In genomic region chr14:76260749-76261148, GRCh38 we compare ENCODE assay signal across 19 cellular contexts.
DNase-seq lines count a peak whose midpoint lies in the region; ATAC-seq and TF ChIP-seq lines count a peak whose summit lies in the region.
"Had no signal": no experiment of that assay in that cellular context is flagged by ENCODE, and none has a peak within 500 bp of the region (broad histone marks: within the 10 kb centered on the region; RNA-seq: fewer than 3 reads in every experiment).

No MANE protein-coding gene starts in this region.

- H3K27me3 Mint-ChIP-seq in WTC11 (ENCODE audit: low read depth) (peaks cover 8% of the 10 kb centered on the region), endodermal cell (ENCODE audit: insufficient read depth) (peaks cover 20% of the 10 kb centered on the region), progenitor cell of endocrine pancreas (peaks cover 10% of the 10 kb centered on the region), type B pancreatic cell (peaks cover 11% of the 10 kb centered on the region)
- H3K27me3 Mint-ChIP-seq in activated CD4-positive, alpha-beta memory T cell treated with anti-CD3 and anti-CD28 coated beads, Interleukin-2, amount 10 ng/mL, durations not matched to agents 7 days and 5 days: peaks cover 2% of the 10 kb centered on the region
- H3K27me3 Mint-ChIP-seq: CD4-positive, CD25-positive, alpha-beta regulatory T cell had no signal

- DNase-seq in WTC11 (ENCODE audit: low spot score) (no peak), endodermal cell (peak; percentile 14), progenitor cell of endocrine pancreas (ENCODE audit: low spot score, unreplicated experiment) (no peak), GM13977 (ENCODE audit: low spot score) (no peak), type B pancreatic cell (ENCODE audit: extremely low spot score, unreplicated experiment) (no peak)
- DNase-seq in activated CD4-positive, alpha-beta memory T cell treated with anti-CD3 and anti-CD28 coated beads, Interleukin-2, amount 10 ng/mL, durations not matched to agents 7 days and 5 days: no peak
- DNase-seq: 8988T; ACHN; AML-193; BE2C; Caco-2; CD4-positive, CD25-positive, alpha-beta regulatory T cell; CD8-positive, alpha-beta T cell; DMS153; DND-41; HCEC 1CT had no signal

- H3K9me3 Mint-ChIP-seq in WTC11: peaks cover 10% of the 10 kb centered on the region; the same call in 1 of the 2 replicates
- no peaks in the 10 kb centered on the region for H3K9me3 Mint-ChIP-seq in endodermal cell
- H3K9me3 Mint-ChIP-seq in progenitor cell of endocrine pancreas (ENCODE audit: low read depth): no peaks in the 10 kb centered on the region
- H3K9me3 Mint-ChIP-seq in activated CD4-positive, alpha-beta memory T cell treated with anti-CD3 and anti-CD28 coated beads, Interleukin-2, amount 10 ng/mL, durations not matched to agents 7 days and 5 days: no peaks in the 10 kb centered on the region
- H3K9me3 Mint-ChIP-seq in type B pancreatic cell: no peaks in the 10 kb centered on the region
- H3K9me3 Mint-ChIP-seq: CD8-positive, alpha-beta T cell had no signal

- H3K4me3 ChIP-seq in BLaER1 treated with 17β-estradiol and CSF1 and Interleukin-3, amounts not matched to agents 10 nM and 100 nM: no peak overlapping the region
- peak overlapping the region; percentile 55 for H3K4me3 ChIP-seq in endodermal cell (ENCODE audit: low read length)
- H3K4me3 ChIP-seq: A549 had no signal

- no peaks in the 10 kb centered on the region; a peak in 1 of 22 replicates for H3K36me3 ChIP-seq in BLaER1 treated with 17β-estradiol and CSF1 and Interleukin-3, amounts not matched to agents 10 nM and 100 nM
- H3K36me3 ChIP-seq in endodermal cell (ENCODE audit: control insufficient read depth, insufficient read depth, low read length): no peaks in the 10 kb centered on the region
- H3K36me3 ChIP-seq: BE2C had no signal

- no peak for TF ChIP-seq CTCF in WTC11 (IDR thresholded peaks at IDR 0.05)
- TF ChIP-seq CTCF in endodermal cell (conservative IDR thresholded peaks at IDR 0.05): no peak
- no peak for TF ChIP-seq CTCF in progenitor cell of endocrine pancreas (IDR thresholded peaks at IDR 0.05; ENCODE audit: unreplicated experiment)
- no peak for TF ChIP-seq CTCF in GM13977 (IDR thresholded peaks at IDR 0.05; ENCODE audit: extremely low read depth, insufficient read depth, missing control alignments)
- no peak for TF ChIP-seq CTCF in type B pancreatic cell (conservative IDR thresholded peaks at IDR 0.05)

- CTCF ChIA-PET in WTC11 (lab: Charles Lee): interaction anchor here (1.2 to 2.5 kb wide), 2 partner anchors 92 to 210 kb away, joined by 3 to 10 read pairs; no protein-coding TSS in a partner anchor
- CTCF ChIA-PET in activated CD4-positive, alpha-beta memory T cell treated with anti-CD3 and anti-CD28 coated beads, Interleukin-2, amount 10 ng/mL, durations not matched to agents 7 days and 5 days (lab: Charles Lee): no interaction called here

- peak overlapping the region in 8 of 11 experiments; percentile 25 to 71 (median 66); a peak in 10 of 22 replicates for H3K4me2 ChIP-seq in BLaER1 treated with 17β-estradiol and CSF1 and Interleukin-3, amounts not matched to agents 10 nM and 100 nM
- H3K4me2 ChIP-seq: A549 had no signal

- no peak overlapping the region for H3K27ac Mint-ChIP-seq in WTC11
- no peak overlapping the region for H3K27ac Mint-ChIP-seq in endodermal cell
- peak overlapping the region; percentile 27 for H3K27ac Mint-ChIP-seq in progenitor cell of endocrine pancreas
- no peak overlapping the region for H3K27ac Mint-ChIP-seq in activated CD4-positive, alpha-beta memory T cell treated with anti-CD3 and anti-CD28 coated beads, Interleukin-2, amount 10 ng/mL, durations not matched to agents 7 days and 5 days
- no peak overlapping the region for H3K27ac Mint-ChIP-seq in type B pancreatic cell
- H3K27ac Mint-ChIP-seq: CD4-positive, CD25-positive, alpha-beta regulatory T cell; CD8-positive, alpha-beta T cell had no signal

- ATAC-seq in WTC11: no peak
- ATAC-seq: A549; CD8-positive, alpha-beta T cell had no signal

- no peak overlapping the region for H3K4me3 Mint-ChIP-seq in WTC11
- no peak overlapping the region for H3K4me3 Mint-ChIP-seq in endodermal cell
- H3K4me3 Mint-ChIP-seq in progenitor cell of endocrine pancreas (ENCODE audit: low read depth): no peak overlapping the region
- H3K4me3 Mint-ChIP-seq in activated CD4-positive, alpha-beta memory T cell treated with anti-CD3 and anti-CD28 coated beads, Interleukin-2, amount 10 ng/mL, durations not matched to agents 7 days and 5 days: no peak overlapping the region
- no peak overlapping the region for H3K4me3 Mint-ChIP-seq in type B pancreatic cell
- H3K4me3 Mint-ChIP-seq: CD4-positive, CD25-positive, alpha-beta regulatory T cell; CD8-positive, alpha-beta T cell had no signal

- 77 to 78% methylated on average over 2 of the region's 2 CpGs for WGBS in endodermal cell (ENCODE audit: insufficient coverage in 1 of 2, insufficient read length in 1 of 2), 2 experiments

- H3K27me3 ChIP-seq in BLaER1 treated with 17β-estradiol and CSF1 and Interleukin-3, amounts not matched to agents 10 nM and 100 nM: no peaks in the 10 kb centered on the region
- H3K27me3 ChIP-seq in endodermal cell (ENCODE audit: control insufficient read depth, insufficient read depth, low read length, poor library complexity, severe bottlenecking): no peaks in the 10 kb centered on the region
- H3K27me3 ChIP-seq: BE2C had no signal

- POLR2A ChIA-PET in WTC11 (lab: Charles Lee): no interaction called here
- POLR2A ChIA-PET in activated CD4-positive, alpha-beta memory T cell treated with anti-CD3 and anti-CD28 coated beads, Interleukin-2, amount 10 ng/mL, durations not matched to agents 7 days and 5 days (lab: Charles Lee): no interaction called here

- no peaks in the 10 kb centered on the region for H4K20me1 ChIP-seq in BLaER1 treated with 17β-estradiol and CSF1 and Interleukin-3, amounts not matched to agents 10 nM and 100 nM

- H3K9me3 ChIP-seq in BLaER1 treated with 17β-estradiol and CSF1 and Interleukin-3, amounts not matched to agents 10 nM and 100 nM (replicated peaks in 1 of 11): no peaks in the 10 kb centered on the region
- H3K9me3 ChIP-seq in endodermal cell (ENCODE audit: control insufficient read depth, low read length): no peaks in the 10 kb centered on the region
- H3K9me3 ChIP-seq: A549, BE2C, Caco-2 had no signal

- H3K27ac ChIP-seq in BLaER1 treated with 17β-estradiol and CSF1 and Interleukin-3, amounts not matched to agents 10 nM and 100 nM: no peak overlapping the region
- H3K27ac ChIP-seq in endodermal cell (ENCODE audit: low read depth, low read length): no peak overlapping the region
- H3K27ac ChIP-seq: A549, C4-2B had no signal

- H3K9ac ChIP-seq in BLaER1 treated with 17β-estradiol and CSF1 and Interleukin-3, amounts not matched to agents 10 nM and 100 nM: no peak overlapping the region
- H3K9ac ChIP-seq in endodermal cell (ENCODE audit: extremely low read depth, low read length, poor library complexity, severe bottlenecking): no peak overlapping the region

- H3K36me3 Mint-ChIP-seq in WTC11 (no peaks in the 10 kb centered on the region), endodermal cell (ENCODE audit: low read depth) (no peaks in the 10 kb centered on the region), progenitor cell of endocrine pancreas (ENCODE audit: insufficient read depth) (no peaks in the 10 kb centered on the region), type B pancreatic cell (no peaks in the 10 kb centered on the region)
- H3K36me3 Mint-ChIP-seq in activated CD4-positive, alpha-beta memory T cell treated with anti-CD3 and anti-CD28 coated beads, Interleukin-2, amount 10 ng/mL, durations not matched to agents 7 days and 5 days (ENCODE audit: low read depth): no peaks in the 10 kb centered on the region
- H3K36me3 Mint-ChIP-seq: CD8-positive, alpha-beta T cell had no signal

- peaks cover 23% of the 10 kb centered on the region for H3K4me1 Mint-ChIP-seq in WTC11
- H3K4me1 Mint-ChIP-seq in endodermal cell: peaks cover 36% of the 10 kb centered on the region
- H3K4me1 Mint-ChIP-seq in progenitor cell of endocrine pancreas (ENCODE audit: low read depth): peaks cover 16% of the 10 kb centered on the region
- H3K4me1 Mint-ChIP-seq in activated CD4-positive, alpha-beta memory T cell treated with anti-CD3 and anti-CD28 coated beads, Interleukin-2, amount 10 ng/mL, durations not matched to agents 7 days and 5 days: no peaks in the 10 kb centered on the region
- peaks cover 22% of the 10 kb centered on the region for H3K4me1 Mint-ChIP-seq in type B pancreatic cell (ENCODE audit: unreplicated experiment)
- H3K4me1 Mint-ChIP-seq: CD4-positive, CD25-positive, alpha-beta regulatory T cell had no signal

- in situ Hi-C loops in GM13977 (cut with MboI; ENCODE audit: low pct_unique_long_range_greater_than_20kb, low sequenced_read_pairs, unreplicated experiment): no loop called here

- H3K4me1 ChIP-seq in BLaER1 treated with 17β-estradiol and CSF1 and Interleukin-3, amounts not matched to agents 10 nM and 100 nM: peaks cover 19 to 49% (median 26%) of the 10 kb centered on the region in 10 experiments
- H3K4me1 ChIP-seq in endodermal cell (ENCODE audit: control insufficient read depth, insufficient read depth, low read length): peaks cover 12% of the 10 kb centered on the region
- H3K4me1 ChIP-seq: A549, BE2C, Caco-2 had no signal

TF ChIP-seq in WTC11, 78 proteins besides CTCF, POLR2A, EP300 and RAD21:
- TF ChIP-seq ESRRA (CRISPR knock-in tag; IDR thresholded peaks at IDR 0.05; ENCODE audit: borderline replicate concordance): no peak
- TF ChIP-seq ZNF121 (CRISPR knock-in tag; IDR thresholded peaks at IDR 0.05): peak; percentile 93
